In the genomic region with DNA sequence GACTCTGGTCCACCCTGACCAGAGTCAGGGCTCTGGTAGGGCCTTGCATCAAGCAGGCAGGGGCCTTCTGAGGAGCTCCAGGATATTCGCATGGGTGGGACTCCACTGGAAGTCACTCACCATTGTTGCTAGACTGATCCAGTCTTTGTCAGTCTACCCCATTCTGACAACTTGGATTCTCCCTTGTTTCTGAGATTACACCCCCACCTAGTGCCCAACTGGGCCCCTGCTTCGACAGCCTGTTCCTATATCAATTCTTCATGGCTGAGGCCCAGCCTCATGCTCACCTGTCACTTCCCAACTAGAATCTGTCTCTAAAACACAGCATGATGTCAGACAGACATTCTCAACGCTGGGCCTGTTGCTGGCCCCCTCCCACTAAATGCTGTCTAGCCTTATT, we compare ENCODE assay signal across 10 cellular contexts. TPM values are rescaled to one million over a fixed set of nuclear protein-coding genes. Genes with fewer than 3 reads are reported as not detected.
DNase-seq lines count a peak whose midpoint lies in the region; ATAC-seq and TF ChIP-seq lines count a peak whose summit lies in the region.
"Had no signal": no experiment of that assay in that cellular context is flagged by ENCODE, and none has a peak within 500 bp of the region (broad histone marks: within the 10 kb centered on the region; RNA-seq: fewer than 3 reads in every experiment).

No MANE protein-coding gene starts in this region.

- H2AK5ac ChIP-seq in mesenchymal stem cell (ENCODE audit: low read length, severe bottlenecking), result no peak overlapping the region

- intact Hi-C loops in tibial artery (cut with DNase I; ENCODE audit: low total_unique reads), result no loop called here

- TF ChIP-seq CTCF in tibial artery (IDR thresholded peaks at IDR 0.05), result no peak

- H3K4me2 ChIP-seq in mesenchymal stem cell (ENCODE audit: low read length, poor library complexity, severe bottlenecking), result no peak overlapping the region

- H2BK12ac ChIP-seq in mesenchymal stem cell (ENCODE audit: low read length in 2 of 2), result no peak overlapping the region

- no peak overlapping the region for H2BK120ac ChIP-seq in mesenchymal stem cell (ENCODE audit: low read depth, low read length)

- H3K9me3 Mint-ChIP-seq in activated CD4-positive, alpha-beta T cell treated with anti-CD3 and anti-CD28 coated beads, Interleukin-2, amount 10 ng/mL, durations not matched to agents 7 days and 5 days, result no peaks in the 10 kb centered on the region
- H3K9me3 Mint-ChIP-seq: natural killer cell treated with Interleukin-12 subunit alpha and Interleukin-12 subunit beta and Interleukin-15 and Interleukin-18, amount 100 ng/mL, for 72 hours had no signal

- no peak overlapping the region for H3K14ac ChIP-seq in mesenchymal stem cell (ENCODE audit: low read length in 2 of 2)

- H3K9me3 ChIP-seq in mesenchymal stem cell (ENCODE audit: control insufficient read depth, low read length), result no peaks in the 10 kb centered on the region
- H3K9me3 ChIP-seq in tibial artery, result no peaks in the 10 kb centered on the region

- H3K36me3 ChIP-seq in mesenchymal stem cell (ENCODE audit: control insufficient read depth in 1 of 2, insufficient read depth in 2 of 2, low read depth in 1 of 2, low read length in 2 of 2) (no peaks in the 10 kb centered on the region), tibial artery (no peaks in the 10 kb centered on the region)

- H3K27ac Mint-ChIP-seq in activated CD4-positive, alpha-beta T cell treated with anti-CD3 and anti-CD28 coated beads, Interleukin-2, amount 10 ng/mL, durations not matched to agents 7 days and 5 days, result no peak overlapping the region
- H3K27ac Mint-ChIP-seq: natural killer cell treated with Interleukin-12 subunit alpha and Interleukin-12 subunit beta and Interleukin-15 and Interleukin-18, amount 100 ng/mL, for 72 hours had no signal

- H3K36me3 Mint-ChIP-seq in activated CD4-positive, alpha-beta T cell treated with anti-CD3 and anti-CD28 coated beads, Interleukin-2, amount 10 ng/mL, durations not matched to agents 7 days and 5 days (ENCODE audit: low read depth), result no peaks in the 10 kb centered on the region
- H3K36me3 Mint-ChIP-seq: natural killer cell treated with Interleukin-12 subunit alpha and Interleukin-12 subunit beta and Interleukin-15 and Interleukin-18, amount 100 ng/mL, for 72 hours had no signal

- peak; percentile 43 for ATAC-seq in HG02642 (IDR thresholded peaks at IDR 0.05; ENCODE audit: poor library complexity, unreplicated experiment)
- no peak for ATAC-seq in HG03139 (IDR thresholded peaks at IDR 0.05; ENCODE audit: unreplicated experiment)

- H3K23ac ChIP-seq in mesenchymal stem cell (ENCODE audit: low read length in 2 of 2), result no peak overlapping the region

- no peak overlapping the region for H3K4me3 Mint-ChIP-seq in activated CD4-positive, alpha-beta T cell treated with anti-CD3 and anti-CD28 coated beads, Interleukin-2, amount 10 ng/mL, durations not matched to agents 7 days and 5 days
- H3K4me3 Mint-ChIP-seq: natural killer cell treated with Interleukin-12 subunit alpha and Interleukin-12 subunit beta and Interleukin-15 and Interleukin-18, amount 100 ng/mL, for 72 hours had no signal

- H2BK5ac ChIP-seq in mesenchymal stem cell (ENCODE audit: low read depth, low read length, poor library complexity, severe bottlenecking), result no peak overlapping the region

- peaks cover 10% of the 10 kb centered on the region for H3K4me1 Mint-ChIP-seq in activated CD4-positive, alpha-beta T cell treated with anti-CD3 and anti-CD28 coated beads, Interleukin-2, amount 10 ng/mL, durations not matched to agents 7 days and 5 days

- DNase-seq in DMS53 (lab: John Stamatoyannopoulos, UW) (peak; percentile 39), DMS53 treated with DMSO at 0.1 percent for 48 hours (lab: John Stamatoyannopoulos, UW; ENCODE audit: unreplicated experiment) (no peak), mesenchymal stem cell (peak; percentile 13), tibial artery (no peak), middle frontal gyrus (ENCODE audit: extremely low spot score, low spot score) (no peak)
- peak; percentile 29 for DNase-seq in activated CD4-positive, alpha-beta T cell treated with anti-CD3 and anti-CD28 coated beads, Interleukin-2, amount 10 ng/mL, durations not matched to agents 7 days and 5 days
- DNase-seq: activated effector memory CD4-positive, alpha-beta T cell treated with Interleukin-2 at 50 U/mL for 16 hours had no signal

- H3K4me1 ChIP-seq in mesenchymal stem cell (ENCODE audit: control insufficient read depth, insufficient read depth, low read depth, low read length) (peaks cover 3% of the 10 kb centered on the region), tibial artery (peaks cover 0 to 15% (median 11%) of the 10 kb centered on the region in 4 donors)

- H3K27me3 Mint-ChIP-seq in activated CD4-positive, alpha-beta T cell treated with anti-CD3 and anti-CD28 coated beads, Interleukin-2, amount 10 ng/mL, durations not matched to agents 7 days and 5 days, result peaks cover 41% of the 10 kb centered on the region

- POLR2A ChIA-PET in activated CD4-positive, alpha-beta T cell treated with anti-CD3 and anti-CD28 coated beads, Interleukin-2, amount 10 ng/mL, durations not matched to agents 7 days and 5 days (lab: Charles Lee), result no interaction called here

- no peak overlapping the region for H3K4me3 ChIP-seq in mesenchymal stem cell (ENCODE audit: insufficient read depth in 1 of 2, low read depth in 1 of 2, low read length in 2 of 2)
- H3K4me3 ChIP-seq in tibial artery, result no peak overlapping the region

- CTCF ChIA-PET in activated CD4-positive, alpha-beta T cell treated with anti-CD3 and anti-CD28 coated beads, Interleukin-2, amount 10 ng/mL, durations not matched to agents 7 days and 5 days (lab: Charles Lee), result interaction anchor here (1.0 kb wide), 1 partner anchor 135 kb away, joined by 3 read pairs; a partner anchor contains a TSS

- no peak overlapping the region for H3K27ac ChIP-seq in mesenchymal stem cell (ENCODE audit: low read length, poor library complexity, severe bottlenecking)
- H3K27ac ChIP-seq in tibial artery, result no peak overlapping the region

- no peak overlapping the region for H3K9ac ChIP-seq in mesenchymal stem cell (ENCODE audit: low read length)

- H3K18ac ChIP-seq in mesenchymal stem cell (ENCODE audit: low read depth in 1 of 2, low read length in 2 of 2), result no peak overlapping the region

- no peak overlapping the region for H4K8ac ChIP-seq in mesenchymal stem cell (ENCODE audit: low read length)

- H2AFZ ChIP-seq in mesenchymal stem cell (ENCODE audit: low read depth, low read length), result no peak overlapping the region

- no peak overlapping the region for H4K91ac ChIP-seq in mesenchymal stem cell (ENCODE audit: low read length)

- H3K27me3 ChIP-seq in mesenchymal stem cell (ENCODE audit: control insufficient read depth in 1 of 2, insufficient read depth in 1 of 2, low read length in 2 of 2), result peaks cover 19 to 43% of the 10 kb centered on the region in 2 experiments
- H3K27me3 ChIP-seq in tibial artery, result peaks cover 0 to 20% of the 10 kb centered on the region in 2 donors

- no peaks in the 10 kb centered on the region for H3K79me1 ChIP-seq in mesenchymal stem cell (replicated peaks; ENCODE audit: low read length, poor library complexity, severe bottlenecking)

- no peak overlapping the region for H2BK15ac ChIP-seq in mesenchymal stem cell (ENCODE audit: low read depth, poor library complexity, severe bottlenecking)

- 54% methylated on average over 3 of the region's 3 CpGs for whole genome bisulfite sequencing in mesenchymal stem cell

- no peak overlapping the region for H3K4ac ChIP-seq in mesenchymal stem cell (ENCODE audit: low read depth in 1 of 2, low read length in 2 of 2)

RNA-seq across cellular contexts. Expression of a gene that starts 5.2 kb away (rescaled TPM):
- total RNA-seq in activated CD4-positive, alpha-beta T cell treated with anti-CD3 and anti-CD28 coated beads, Interleukin-2, amount 10 ng/mL, durations not matched to agents 7 days and 5 days, result not detected
- not detected for polyA plus RNA-seq in mesenchymal stem cell (2013, experiment 1 of 2)
- polyA plus RNA-seq in mesenchymal stem cell (2013, experiment 2 of 2), result not detected
- total RNA-seq: natural killer cell treated with Interleukin-12 subunit alpha and Interleukin-12 subunit beta and Interleukin-15 and Interleukin-18, amount 100 ng/mL, for 72 hours had no signal

Comparison
In these comparisons a context has a peak if more than half of its experiments do, and no peak if none do; other contexts are left out.
1. DNase-seq: peak in DMS53 (single experiment), activated CD4-positive, alpha-beta T cell treated with anti-CD3 and anti-CD28 coated beads, Interleukin-2, amount 10 ng/mL, durations not matched to agents 7 days and 5 days (single experiment) and mesenchymal stem cell (single experiment); none in DMS53 treated with DMSO at 0.1 percent for 48 hours (single experiment), tibial artery (0 of 2) and middle frontal gyrus (single experiment).